ENCODE assay signal across 18 cellular contexts in genomic region chr4:41200486-41201017, GRCh38. TPM values are rescaled to one million over a fixed set of nuclear protein-coding genes. Genes with fewer than 3 reads are reported as not detected.
DNase-seq lines count a peak whose midpoint lies in the region; ATAC-seq, FAIRE-seq and TF ChIP-seq lines count a peak whose summit lies in the region.
"Had no signal": no experiment of that assay in that cellular context is flagged by ENCODE, and none has a peak within 500 bp of the region (broad histone marks: within the 10 kb centered on the region; RNA-seq: fewer than 3 reads in every experiment).

No MANE protein-coding gene starts in this region.

- H3K27ac ChIP-seq in left lung (no peak overlapping the region), substantia nigra (ENCODE audit: low read depth, low read length, poor library complexity, severe bottlenecking) (peak overlapping the region; percentile 4)
- H3K27ac ChIP-seq: BLaER1 had no signal

- no peaks in the 10 kb centered on the region for H3K36me3 ChIP-seq in left lung
- H3K36me3 ChIP-seq: BLaER1 had no signal

- no peak for DNase-seq in GM18507 (ENCODE audit: extremely low spot score, insufficient read length, low read depth)
- peak in 1 of 2 donors; percentile 56 for DNase-seq in cardiac fibroblast (ENCODE audit: low read depth in 2 of 2)
- DNase-seq in left lung = no peak
- no peak for DNase-seq in substantia nigra (lab: John Stamatoyannopoulos, UW)
- no peak for DNase-seq in germinal center (ENCODE audit: low spot score)
- DNase-seq in putamen (ENCODE audit: low spot score) = no peak
- DNase-seq: Calu3; CD8-positive, alpha-beta T cell; KBM-7; NCI-H1694 treated with DMSO at 0.1 percent for 48 hours; NCI-H226; NCI-H524; OCI-M1; SHP77 had no signal

- H3K4me1 ChIP-seq in left lung = peaks cover 0 to 18% of the 10 kb centered on the region in 2 donors

- TF ChIP-seq CTCF in cardiac fibroblast (IDR thresholded peaks at IDR 0.05; ENCODE audit: low read depth, low read length) (peak; percentile 37), left lung (IDR thresholded peaks at IDR 0.05) (no peak)

- intact Hi-C loops in left lung (cut with DNase I) = no loop called here

- FAIRE-seq in GM18507 (lab: Jason Lieb, UNC) = peak; percentile 46
- FAIRE-seq: H1, HepG2 had no signal

- ATAC-seq in left lung (peak; percentile 26), HG03469 (IDR thresholded peaks at IDR 0.05; ENCODE audit: unreplicated experiment) (no peak)
- ATAC-seq: CD8-positive, alpha-beta T cell; HepG2 had no signal

- H3K4me3 ChIP-seq in cardiac fibroblast (replicated peaks in 1 of 2; ENCODE audit: low read depth in 2 of 2, low read length in 2 of 2) (no peak overlapping the region), left lung (no peak overlapping the region)
- H3K4me3 ChIP-seq: BLaER1 had no signal

- no peaks in the 10 kb centered on the region for H3K27me3 ChIP-seq in left lung
- H3K27me3 ChIP-seq: BLaER1 had no signal

- H3K9me3 ChIP-seq in left lung = no peaks in the 10 kb centered on the region

RNA-seq across cellular contexts. Expression of gene APBB2, which starts 13.8 kb away (rescaled TPM):
- 10 to 100 TPM; 55.6 to 94.8 TPM for total RNA-seq in left lung

RNA-seq across cellular contexts. Expression of gene UCHL1, which starts 56.2 kb away (rescaled TPM):
- total RNA-seq in left lung = 10 to 100 TPM; 26.5 to 31.6 TPM
- total RNA-seq: CD8-positive, alpha-beta T cell; HepG2 had no signal
